In the genomic region with DNA sequence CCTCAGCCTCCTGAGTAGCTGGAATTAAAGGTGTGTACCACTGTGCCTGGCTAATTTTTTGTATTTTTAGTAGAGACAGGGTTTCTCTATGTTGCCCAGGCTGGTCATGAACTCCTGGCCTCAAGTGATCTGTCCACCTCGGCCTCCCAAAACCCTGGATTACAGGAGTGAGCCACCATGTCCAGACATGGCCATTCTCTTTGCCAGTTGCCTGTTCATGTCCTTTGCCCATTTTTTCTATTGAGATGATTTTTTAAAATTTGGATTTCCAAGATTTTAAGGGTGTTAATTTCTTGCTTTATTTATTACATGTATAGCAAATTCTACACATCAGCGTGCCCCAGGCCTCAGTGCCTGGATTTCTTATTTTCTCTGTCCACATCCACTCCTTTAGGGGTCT, we compare ENCODE assay signal across 20 cellular contexts. TPM values are rescaled to one million over a fixed set of nuclear protein-coding genes. Genes with fewer than 3 reads are reported as not detected.
DNase-seq lines count a peak whose midpoint lies in the region; ATAC-seq and TF ChIP-seq lines count a peak whose summit lies in the region.
"Had no signal": no experiment of that assay in that cellular context is flagged by ENCODE, and none has a peak within 500 bp of the region (broad histone marks: within the 10 kb centered on the region; RNA-seq: fewer than 3 reads in every experiment).

No MANE protein-coding gene starts in this region.

- no peak for TF ChIP-seq CTCF in CD4-positive, alpha-beta T cell (IDR thresholded peaks at IDR 0.05)
- no peak for TF ChIP-seq CTCF in HEK293 (tag by site-specific recombination; IDR thresholded peaks at IDR 0.05)
- no peak for TF ChIP-seq CTCF in endothelial cell (IDR thresholded peaks at IDR 0.05; ENCODE audit: unreplicated experiment)
- no peak for TF ChIP-seq CTCF in neural crest cell (conservative IDR thresholded peaks at IDR 0.05)
- no peak for TF ChIP-seq CTCF in left lung (IDR thresholded peaks at IDR 0.05)
- no peak for TF ChIP-seq CTCF in osteocyte (IDR thresholded peaks at IDR 0.05)

- no peaks in the 10 kb centered on the region for H3K9me3 ChIP-seq in CD4-positive, alpha-beta T cell (ENCODE audit: control insufficient read depth, low read length)
- H3K9me3 ChIP-seq in HEK293 (ENCODE audit: control insufficient read depth, insufficient read depth, low read depth, low read length) (no peaks in the 10 kb centered on the region), left lung (peaks cover 0 to 6% of the 10 kb centered on the region in 2 donors)

- H3K36me3 ChIP-seq in HEK293 (ENCODE audit: control insufficient read depth in 2 of 2, insufficient read depth in 1 of 2, low read length in 2 of 2) (no peaks in the 10 kb centered on the region), left lung (no peaks in the 10 kb centered on the region)

- no peak for ATAC-seq in CD4-positive, alpha-beta T cell (ENCODE audit: poor library complexity)
- ATAC-seq in GM18520 (IDR thresholded peaks at IDR 0.05; ENCODE audit: unreplicated experiment): no peak
- no peak for ATAC-seq in left lung
- ATAC-seq: A549; CD8-positive, alpha-beta T cell; GM12878; HepG2 had no signal

- POLR2A ChIA-PET in CD4-positive, alpha-beta T cell (lab: Charles Lee): interaction anchor here (1.1 to 6.2 kb wide), 4 partner anchors 11 to 48 kb away, joined by 4 to 154 read pairs (median 76); a partner anchor contains a TSS
- POLR2A ChIA-PET in HEK293 (lab: Yijun Ruan, JAX): interaction anchor here (0.7 kb wide), 1 partner anchor 72 kb away, joined by 3 read pairs; no protein-coding TSS in a partner anchor

- CTCF ChIA-PET in CD4-positive, alpha-beta T cell (lab: Charles Lee): interaction anchor here (1.2 to 5.4 kb wide), 4 partner anchors 10 to 40 kb away, joined by 3 to 40 read pairs (median 14); a partner anchor contains a TSS
- CTCF ChIA-PET in HEK293 (lab: Yijun Ruan, JAX): interaction anchor here (0.7 to 5.0 kb wide), 4 partner anchors 10 to 268 kb away, joined by 3 to 43 read pairs (median 3); no protein-coding TSS in a partner anchor

- H3K4me1 ChIP-seq in HEK293 (ENCODE audit: control insufficient read depth, insufficient read depth, low read length) (peaks cover 2% of the 10 kb centered on the region; the same call in 1 of the 2 replicates), left lung (peaks cover 6 to 30% of the 10 kb centered on the region in 2 donors)

- H3K27ac ChIP-seq in CD4-positive, alpha-beta T cell (ENCODE audit: low read depth, low read length): no peak overlapping the region
- H3K27ac ChIP-seq in HEK293 (ENCODE audit: extremely low read depth, low read depth, low read length) (no peak overlapping the region), left lung (no peak overlapping the region)
- H3K27ac ChIP-seq: A549, C4-2B had no signal

- H3K4me3 ChIP-seq in HEK293 (ENCODE audit: low read depth, low read length) (no peak overlapping the region), left lung (no peak overlapping the region)
- H3K4me3 ChIP-seq: A549, GM12878 had no signal

- H3K4me1 Mint-ChIP-seq in CD4-positive, alpha-beta T cell (ENCODE audit: low read depth): peaks cover 44% of the 10 kb centered on the region
- H3K4me1 Mint-ChIP-seq in endothelial cell (ENCODE audit: unreplicated experiment) (peaks cover 17% of the 10 kb centered on the region), neural crest cell (peaks cover 27% of the 10 kb centered on the region), osteocyte (ENCODE audit: unreplicated experiment) (peaks cover 28% of the 10 kb centered on the region)

- DNase-seq in CD4-positive, alpha-beta T cell: no peak
- DNase-seq in endothelial cell (ENCODE audit: low spot score): no peak
- DNase-seq in neural crest cell (ENCODE audit: low read depth, low spot score): no peak
- no peak for DNase-seq in left lung
- DNase-seq in osteocyte (ENCODE audit: extremely low spot score, unreplicated experiment): no peak
- DNase-seq: AML-193; CD8-positive, alpha-beta T cell; COR-L47; DMS 273 treated with DMSO at 0.1 percent for 48 hours; DMS53; DND-41; EL; H9 had no signal

- intact Hi-C loops in CD4-positive, alpha-beta T cell (cut with DNase I, micrococcal nuclease): loop anchor here in 1 of 2 experiments (5.0 kb wide), 1 partner anchor 140 kb away; no protein-coding TSS in a partner anchor
- intact Hi-C loops in left lung (cut with DNase I): no loop called here

- H3K9me3 Mint-ChIP-seq in CD4-positive, alpha-beta T cell: no peaks in the 10 kb centered on the region
- H3K9me3 Mint-ChIP-seq in endothelial cell (ENCODE audit: unreplicated experiment): no peaks in the 10 kb centered on the region
- H3K9me3 Mint-ChIP-seq in neural crest cell: peaks cover 4% of the 10 kb centered on the region
- H3K9me3 Mint-ChIP-seq in osteocyte (ENCODE audit: unreplicated experiment): peaks cover 4% of the 10 kb centered on the region

- no peaks in the 10 kb centered on the region for H3K27me3 Mint-ChIP-seq in CD4-positive, alpha-beta T cell
- H3K27me3 Mint-ChIP-seq in endothelial cell (ENCODE audit: unreplicated experiment) (peaks cover 4% of the 10 kb centered on the region), neural crest cell (ENCODE audit: low read depth) (peaks cover 20% of the 10 kb centered on the region), osteocyte (ENCODE audit: unreplicated experiment) (no peaks in the 10 kb centered on the region)

- H3K27me3 ChIP-seq in CD4-positive, alpha-beta T cell (ENCODE audit: control insufficient read depth, insufficient read depth, low read length): no peaks in the 10 kb centered on the region
- peaks cover 0 to 5% of the 10 kb centered on the region in 2 donors for H3K27me3 ChIP-seq in left lung

- peaks cover 15% of the 10 kb centered on the region for H3K36me3 Mint-ChIP-seq in CD4-positive, alpha-beta T cell (ENCODE audit: low read depth)
- H3K36me3 Mint-ChIP-seq in endothelial cell (ENCODE audit: low read depth, unreplicated experiment) (peaks cover 4% of the 10 kb centered on the region), neural crest cell (ENCODE audit: low read depth) (peaks cover 6% of the 10 kb centered on the region), osteocyte (ENCODE audit: unreplicated experiment) (peaks cover 8% of the 10 kb centered on the region)
- H3K36me3 Mint-ChIP-seq: IgD-negative memory B cell had no signal

- no peak overlapping the region for H3K27ac Mint-ChIP-seq in CD4-positive, alpha-beta T cell
- no peak overlapping the region for H3K27ac Mint-ChIP-seq in endothelial cell (ENCODE audit: unreplicated experiment)
- H3K27ac Mint-ChIP-seq in neural crest cell (ENCODE audit: unreplicated experiment): no peak overlapping the region
- H3K27ac Mint-ChIP-seq in osteocyte (ENCODE audit: unreplicated experiment): no peak overlapping the region
- H3K27ac Mint-ChIP-seq: CD8-positive, alpha-beta T cell; H9; IgD-negative memory B cell had no signal

- H3K4me3 Mint-ChIP-seq in CD4-positive, alpha-beta T cell: peak overlapping the region; percentile 73
- H3K4me3 Mint-ChIP-seq in endothelial cell (ENCODE audit: unreplicated experiment) (peak overlapping the region; percentile 33), neural crest cell (peak overlapping the region; percentile 56), osteocyte (ENCODE audit: unreplicated experiment) (no peak overlapping the region)
- H3K4me3 Mint-ChIP-seq: CD8-positive, alpha-beta T cell; H9 had no signal

TF ChIP-seq in HEK293, 187 proteins besides CTCF, POLR2A, EP300 and RAD21 (continues in another document):
- TF ChIP-seq, protein P1, sequence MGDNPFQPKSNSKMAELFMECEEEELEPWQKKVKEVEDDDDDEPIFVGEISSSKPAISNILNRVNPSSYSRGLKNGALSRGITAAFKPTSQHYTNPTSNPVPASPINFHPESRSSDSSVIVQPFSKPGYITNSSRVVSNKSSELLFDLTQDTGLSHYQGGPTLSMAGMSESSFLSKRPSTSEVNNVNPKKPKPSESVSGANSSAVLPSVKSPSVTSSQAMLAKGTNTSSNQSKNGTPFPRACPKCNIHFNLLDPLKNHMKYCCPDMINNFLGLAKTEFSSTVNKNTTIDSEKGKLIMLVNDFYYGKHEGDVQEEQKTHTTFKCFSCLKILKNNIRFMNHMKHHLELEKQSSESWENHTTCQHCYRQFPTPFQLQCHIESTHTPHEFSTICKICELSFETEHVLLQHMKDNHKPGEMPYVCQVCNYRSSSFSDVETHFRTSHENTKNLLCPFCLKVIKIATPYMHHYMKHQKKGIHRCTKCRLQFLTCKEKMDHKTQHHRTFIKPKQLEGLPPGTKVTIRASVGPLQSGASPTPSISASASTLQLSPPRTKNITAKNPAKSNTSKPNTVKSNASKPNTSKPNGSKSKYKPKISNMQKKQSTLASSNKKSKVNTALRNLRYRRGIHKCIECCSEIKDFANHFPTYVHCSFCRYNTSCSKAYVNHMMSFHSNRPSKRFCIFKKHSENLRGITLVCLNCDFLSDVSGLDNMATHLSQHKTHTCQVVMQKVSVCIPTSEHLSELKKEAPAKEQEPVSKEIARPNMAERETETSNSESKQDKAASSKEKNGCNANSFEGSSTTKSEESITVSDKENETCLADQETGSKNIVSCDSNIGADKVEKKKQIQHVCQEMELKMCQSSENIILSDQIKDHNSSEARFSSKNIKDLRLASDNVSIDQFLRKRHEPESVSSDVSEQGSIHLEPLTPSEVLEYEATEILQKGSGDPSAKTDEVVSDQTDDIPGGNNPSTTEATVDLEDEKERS (tag by site-specific recombination; IDR thresholded peaks at IDR 0.05): peak; percentile 86
- TF ChIP-seq BCL11B (tag by site-specific recombination; IDR thresholded peaks at IDR 0.05; ENCODE audit: low read depth): no peak
- TF ChIP-seq KLF16 (tag by site-specific recombination; IDR thresholded peaks at IDR 0.05): no peak
- TF ChIP-seq ZNF138 (tag by site-specific recombination; IDR thresholded peaks at IDR 0.05; ENCODE audit: borderline replicate concordance): no peak

RNA-seq across cellular contexts. Expression of a gene that starts 2.8 kb away (rescaled TPM):
- 10 to 100 TPM; 17.2 to 17.8 TPM for total RNA-seq in CD4-positive, alpha-beta T cell
- total RNA-seq in endothelial cell (ENCODE audit: unreplicated experiment) (12.4 TPM), neural crest cell (14.6 and 15.5 TPM in 2 replicates), left lung (10 to 100 TPM; 19.6 to 20.8 TPM), osteocyte (21.7 and 22.4 TPM in 2 replicates)

RNA-seq across cellular contexts. Expression of a gene that starts 2.9 kb away (rescaled TPM):
- total RNA-seq in CD4-positive, alpha-beta T cell: under 1 TPM; 0.42 to 0.47 TPM
- total RNA-seq in endothelial cell (ENCODE audit: unreplicated experiment): 0.56 TPM
- 0.49 and 1.2 TPM in 2 replicates for total RNA-seq in neural crest cell
- total RNA-seq in left lung: 1 to 10 TPM in 1 of 2 donors, under 1 TPM in 1; 0.82 to 1.2 TPM
- 1.1 and 1.2 TPM in 2 replicates for total RNA-seq in osteocyte

RNA-seq across cellular contexts. Expression of a gene that starts 9.5 kb away (rescaled TPM):
- total RNA-seq in CD4-positive, alpha-beta T cell: 10 to 100 TPM; 21.4 to 21.5 TPM
- 83.3 TPM for total RNA-seq in endothelial cell (ENCODE audit: unreplicated experiment)
- total RNA-seq in neural crest cell: 36.0 and 37.5 TPM in 2 replicates
- 10 to 100 TPM; 28.9 to 32.0 TPM for total RNA-seq in left lung
- total RNA-seq in osteocyte: 52.2 and 54.0 TPM in 2 replicates

RNA-seq across cellular contexts. Expression of a gene that starts 29.1 kb away (rescaled TPM):
- total RNA-seq in CD4-positive, alpha-beta T cell: 1,000 to 10,000 TPM; 1,317 to 1,358 TPM
- total RNA-seq in endothelial cell (ENCODE audit: unreplicated experiment) (107 TPM), neural crest cell (83.5 and 90.8 TPM in 2 replicates), left lung (100 to 1,000 TPM; 380 to 422 TPM), osteocyte (246 and 274 TPM in 2 replicates)

RNA-seq across cellular contexts. Expression of a gene that starts 40.0 kb away (rescaled TPM):
- total RNA-seq in CD4-positive, alpha-beta T cell: 100 to 1,000 TPM; 126 to 134 TPM
- total RNA-seq in endothelial cell (ENCODE audit: unreplicated experiment) (213 TPM), neural crest cell (273 and 285 TPM in 2 replicates), left lung (100 to 1,000 TPM in 1 of 2 donors, 10 to 100 TPM in 1; 90.2 to 118 TPM), osteocyte (108 and 114 TPM in 2 replicates)
